ENCODE assay signal across 10 cellular contexts in genomic region chr4:76016383-76016782, GRCh38. TPM values are rescaled to one million over a fixed set of nuclear protein-coding genes. Genes with fewer than 3 reads are reported as not detected.
DNase-seq lines count a peak whose midpoint lies in the region; ATAC-seq, FAIRE-seq and TF ChIP-seq lines count a peak whose summit lies in the region.
"Had no signal": no experiment of that assay in that cellular context is flagged by ENCODE, and none has a peak within 500 bp of the region (broad histone marks: within the 10 kb centered on the region; RNA-seq: fewer than 3 reads in every experiment).

No MANE protein-coding gene starts in this region.

- H3K4me3 ChIP-seq in small intestine (ENCODE audit: low read depth in 1 of 2, low read length in 2 of 2): no peak overlapping the region
- no peak overlapping the region for H3K4me3 ChIP-seq in psoas muscle
- H3K4me3 ChIP-seq: right lobe of liver had no signal

- CTCF ChIA-PET in activated CD8-positive, alpha-beta T cell treated with anti-CD3 and anti-CD28 coated beads for 36 hours (lab: Charles Lee): interaction anchor here (0.6 kb wide), 1 partner anchor 84 kb away, joined by 3 read pairs; no protein-coding TSS in a partner anchor
- CTCF ChIA-PET in activated CD8-positive, alpha-beta T cell treated with anti-CD3 and anti-CD28 coated beads, Interleukin-2, amount 10 ng/mL, durations not matched to agents 7 days and 5 days (lab: Charles Lee): no interaction called here

- H3K27ac Mint-ChIP-seq in activated CD8-positive, alpha-beta T cell treated with anti-CD3 and anti-CD28 coated beads for 36 hours: no peak overlapping the region
- no peak overlapping the region for H3K27ac Mint-ChIP-seq in activated CD8-positive, alpha-beta T cell treated with anti-CD3 and anti-CD28 coated beads, Interleukin-2, amount 10 ng/mL, durations not matched to agents 7 days and 5 days

- no peak for TF ChIP-seq CTCF in activated CD8-positive, alpha-beta T cell treated with anti-CD3 and anti-CD28 coated beads for 36 hours (IDR thresholded peaks at IDR 0.05)
- TF ChIP-seq CTCF in psoas muscle (IDR thresholded peaks at IDR 0.05): no peak

- H3K4me1 ChIP-seq in small intestine (ENCODE audit: control insufficient read depth in 2 of 2, insufficient read depth in 1 of 2, low read depth in 1 of 2, low read length in 1 of 2) (peaks cover 0 to 4% of the 10 kb centered on the region in 2 donors), psoas muscle (no peaks in the 10 kb centered on the region)

- H3K36me3 ChIP-seq in small intestine (ENCODE audit: control insufficient read depth in 2 of 2, insufficient read depth in 2 of 2, low read length in 2 of 2) (no peaks in the 10 kb centered on the region), psoas muscle (ENCODE audit: insufficient read depth in 1 of 2, low read depth in 1 of 2) (no peaks in the 10 kb centered on the region)
- H3K36me3 ChIP-seq: right lobe of liver had no signal

- peaks cover 7% of the 10 kb centered on the region for H3K27me3 Mint-ChIP-seq in activated CD8-positive, alpha-beta T cell treated with anti-CD3 and anti-CD28 coated beads for 36 hours
- H3K27me3 Mint-ChIP-seq in activated CD8-positive, alpha-beta T cell treated with anti-CD3 and anti-CD28 coated beads, Interleukin-2, amount 10 ng/mL, durations not matched to agents 7 days and 5 days (ENCODE audit: low read depth): peaks cover 4% of the 10 kb centered on the region

- H3K4me1 Mint-ChIP-seq in activated CD8-positive, alpha-beta T cell treated with anti-CD3 and anti-CD28 coated beads for 36 hours (ENCODE audit: low read depth): no peaks in the 10 kb centered on the region
- peaks cover 9% of the 10 kb centered on the region for H3K4me1 Mint-ChIP-seq in activated CD8-positive, alpha-beta T cell treated with anti-CD3 and anti-CD28 coated beads, Interleukin-2, amount 10 ng/mL, durations not matched to agents 7 days and 5 days (ENCODE audit: low read depth)

- H3K36me3 Mint-ChIP-seq in activated CD8-positive, alpha-beta T cell treated with anti-CD3 and anti-CD28 coated beads for 36 hours (ENCODE audit: low read depth): no peaks in the 10 kb centered on the region
- H3K36me3 Mint-ChIP-seq in activated CD8-positive, alpha-beta T cell treated with anti-CD3 and anti-CD28 coated beads, Interleukin-2, amount 10 ng/mL, durations not matched to agents 7 days and 5 days (ENCODE audit: low read depth): no peaks in the 10 kb centered on the region

- H3K27ac ChIP-seq in small intestine (ENCODE audit: low read depth in 1 of 2, low read length in 1 of 2) (no peak overlapping the region), psoas muscle (no peak overlapping the region)
- H3K27ac ChIP-seq: right lobe of liver had no signal

- no peaks in the 10 kb centered on the region for H3K27me3 ChIP-seq in small intestine (ENCODE audit: control insufficient read depth in 2 of 2, insufficient read depth in 2 of 2, low read length in 2 of 2)
- no peaks in the 10 kb centered on the region for H3K27me3 ChIP-seq in psoas muscle (ENCODE audit: insufficient read depth in 3 of 3, low read length in 2 of 3)
- H3K27me3 ChIP-seq: right lobe of liver had no signal

- no peaks in the 10 kb centered on the region for H3K9me3 ChIP-seq in small intestine (ENCODE audit: control insufficient read depth, low read depth)
- H3K9me3 ChIP-seq in psoas muscle: no peaks in the 10 kb centered on the region
- H3K9me3 ChIP-seq: SK-N-SH had no signal

- no peak for FAIRE-seq in small intestine (lab: Jason Lieb, UNC)

- H3K4me3 Mint-ChIP-seq in activated CD8-positive, alpha-beta T cell treated with anti-CD3 and anti-CD28 coated beads for 36 hours: no peak overlapping the region
- H3K4me3 Mint-ChIP-seq in activated CD8-positive, alpha-beta T cell treated with anti-CD3 and anti-CD28 coated beads, Interleukin-2, amount 10 ng/mL, durations not matched to agents 7 days and 5 days: no peak overlapping the region

- WGBS in small intestine, 3 donors: 66 to 78% (median 73%) methylated on average over 2 of the region's 2 CpGs
- 58 to 71% (median 65%) methylated on average over 2 of the region's 2 CpGs for WGBS in psoas muscle, 3 donors

- intact Hi-C loops in activated CD8-positive, alpha-beta T cell treated with anti-CD3 and anti-CD28 coated beads for 36 hours (cut with micrococcal nuclease): no loop called here
- intact Hi-C loops in psoas muscle (cut with DNase I): no loop called here

- peak; percentile 28 for DNase-seq in activated CD8-positive, alpha-beta T cell treated with anti-CD3 and anti-CD28 coated beads for 36 hours
- DNase-seq in activated CD8-positive, alpha-beta T cell treated with anti-CD3 and anti-CD28 coated beads, Interleukin-2, amount 10 ng/mL, durations not matched to agents 7 days and 5 days: no peak
- peak; percentile 13 for DNase-seq in NCI-H1694 (lab: John Stamatoyannopoulos, UW)
- peak; percentile 17 for DNase-seq in small intestine
- no peak for DNase-seq in NCI-H1092 treated with DMSO at 0.1 percent for 48 hours (lab: John Stamatoyannopoulos, UW)
- DNase-seq in activated effector memory CD4-positive, alpha-beta T cell treated with anti-CD3 and anti-CD28 coated beads, Interleukin-2, amount 50 U/mL, for 16 hours: no peak
- no peak for DNase-seq in psoas muscle
- DNase-seq: SK-N-SH had no signal

- peak; percentile 68 for ATAC-seq in activated CD8-positive, alpha-beta T cell treated with anti-CD3 and anti-CD28 coated beads for 36 hours
- no peak for ATAC-seq in activated CD8-positive, alpha-beta T cell treated with anti-CD3 and anti-CD28 coated beads, Interleukin-2, amount 10 ng/mL, durations not matched to agents 7 days and 5 days
- peak; percentile 78 for ATAC-seq in HG02588 (IDR thresholded peaks at IDR 0.05; ENCODE audit: unreplicated experiment)
- no peak for ATAC-seq in psoas muscle

- POLR2A ChIA-PET in activated CD8-positive, alpha-beta T cell treated with anti-CD3 and anti-CD28 coated beads for 36 hours (lab: Charles Lee): interaction anchor here (1.5 kb wide), 1 partner anchor 42 kb away, joined by 5 read pairs; no protein-coding TSS in a partner anchor
- POLR2A ChIA-PET in activated CD8-positive, alpha-beta T cell treated with anti-CD3 and anti-CD28 coated beads, Interleukin-2, amount 10 ng/mL, durations not matched to agents 7 days and 5 days (lab: Charles Lee): no interaction called here

- H3K9me3 Mint-ChIP-seq in activated CD8-positive, alpha-beta T cell treated with anti-CD3 and anti-CD28 coated beads for 36 hours: no peaks in the 10 kb centered on the region
- no peaks in the 10 kb centered on the region for H3K9me3 Mint-ChIP-seq in activated CD8-positive, alpha-beta T cell treated with anti-CD3 and anti-CD28 coated beads, Interleukin-2, amount 10 ng/mL, durations not matched to agents 7 days and 5 days (ENCODE audit: insufficient read depth)

RNA-seq across cellular contexts. Expression of gene CXCL10, which starts 6.9 kb away (rescaled TPM):
- total RNA-seq in activated CD8-positive, alpha-beta T cell treated with anti-CD3 and anti-CD28 coated beads for 36 hours: 1 to 10 TPM in 1 of 2 experiments, under 1 TPM in 1; 0.68 to 1.1 TPM
- total RNA-seq in activated CD8-positive, alpha-beta T cell treated with anti-CD3 and anti-CD28 coated beads, Interleukin-2, amount 10 ng/mL, durations not matched to agents 7 days and 5 days: not detected
- polyA plus RNA-seq in small intestine (1 to 10 TPM in 2 of 3 donors, not detected in 1; 2.4 to 8.1 TPM), psoas muscle (under 1 TPM; 0.06 to 0.17 (median 0.16) TPM)
- total RNA-seq in psoas muscle: 1 to 10 TPM in 1 of 4 donors, under 1 TPM in 2, not detected in 1; 0.29 to 1.5 (median 0.32) TPM
- polyA plus RNA-seq: SK-N-SH had no signal

RNA-seq across cellular contexts. Expression of gene CXCL9, which starts 9.1 kb away (rescaled TPM):
- total RNA-seq in activated CD8-positive, alpha-beta T cell treated with anti-CD3 and anti-CD28 coated beads for 36 hours: 1 to 10 TPM; 1.3 to 1.5 TPM
- not detected for total RNA-seq in activated CD8-positive, alpha-beta T cell treated with anti-CD3 and anti-CD28 coated beads, Interleukin-2, amount 10 ng/mL, durations not matched to agents 7 days and 5 days
- 1 to 10 TPM in 2 of 3 donors, not detected in 1; 2.7 to 4.1 TPM for polyA plus RNA-seq in small intestine
- under 1 TPM; 0.10 to 0.51 (median 0.44) TPM for total RNA-seq in psoas muscle
- polyA plus RNA-seq in psoas muscle: under 1 TPM; 0.03 to 0.14 (median 0.11) TPM
- polyA plus RNA-seq: SK-N-SH had no signal

RNA-seq across cellular contexts. Expression of gene CXCL11, which starts 19.5 kb away (rescaled TPM):
- total RNA-seq in activated CD8-positive, alpha-beta T cell treated with anti-CD3 and anti-CD28 coated beads for 36 hours: not detected
- not detected for total RNA-seq in activated CD8-positive, alpha-beta T cell treated with anti-CD3 and anti-CD28 coated beads, Interleukin-2, amount 10 ng/mL, durations not matched to agents 7 days and 5 days
- polyA plus RNA-seq in small intestine (1 to 10 TPM in 1 of 3 donors, not detected in 2; 1.3 TPM), psoas muscle (under 1 TPM in 2 of 3 donors, not detected in 1; 0.03 to 0.15 TPM)
- total RNA-seq in psoas muscle: under 1 TPM in 1 of 4 donors, not detected in 3; 0.37 TPM
- polyA plus RNA-seq: SK-N-SH had no signal

RNA-seq across cellular contexts. Expression of gene SDAD1, which starts 25.6 kb away (rescaled TPM):
- 10 to 100 TPM; 45.0 to 47.5 TPM for total RNA-seq in activated CD8-positive, alpha-beta T cell treated with anti-CD3 and anti-CD28 coated beads for 36 hours
- total RNA-seq in activated CD8-positive, alpha-beta T cell treated with anti-CD3 and anti-CD28 coated beads, Interleukin-2, amount 10 ng/mL, durations not matched to agents 7 days and 5 days: 10 to 100 TPM; 44.8 to 45.6 TPM
- polyA plus RNA-seq in small intestine (10 to 100 TPM in 2 of 3 donors, 1 to 10 TPM in 1; 9.7 to 16.7 (median 11.9) TPM), psoas muscle (10 to 100 TPM; 18.6 to 34.6 (median 21.5) TPM)
- total RNA-seq in psoas muscle: 10 to 100 TPM; 27.0 to 44.3 (median 30.7) TPM

RNA-seq across cellular contexts. Expression of gene ART3, which starts 58.1 kb away (rescaled TPM):
- not detected for total RNA-seq in activated CD8-positive, alpha-beta T cell treated with anti-CD3 and anti-CD28 coated beads for 36 hours
- total RNA-seq in activated CD8-positive, alpha-beta T cell treated with anti-CD3 and anti-CD28 coated beads, Interleukin-2, amount 10 ng/mL, durations not matched to agents 7 days and 5 days: not detected
- under 1 TPM in 2 of 3 donors, not detected in 1; 0.60 to 0.81 TPM for polyA plus RNA-seq in small intestine
- 100 to 1,000 TPM in 3 of 4 donors, 10 to 100 TPM in 1; 64.6 to 218 (median 138) TPM for total RNA-seq in psoas muscle
- polyA plus RNA-seq in psoas muscle: 100 to 1,000 TPM in 2 of 3 donors, 10 to 100 TPM in 1; 33.1 to 199 (median 108) TPM
- total RNA-seq: right lobe of liver had no signal
- polyA plus RNA-seq: SK-N-SH had no signal

Comparison
In these comparisons a context has a peak if more than half of its experiments do, and no peak if none do; other contexts are left out.
1. ATAC-seq: peak in activated CD8-positive, alpha-beta T cell treated with anti-CD3 and anti-CD28 coated beads for 36 hours (single experiment) and HG02588 (single experiment); none in activated CD8-positive, alpha-beta T cell treated with anti-CD3 and anti-CD28 coated beads, Interleukin-2, amount 10 ng/mL, durations not matched to agents 7 days and 5 days (single experiment) and psoas muscle (0 of 4).
2. DNase-seq: peak in activated CD8-positive, alpha-beta T cell treated with anti-CD3 and anti-CD28 coated beads for 36 hours (single experiment), NCI-H1694 (single experiment) and small intestine (single experiment); none in activated CD8-positive, alpha-beta T cell treated with anti-CD3 and anti-CD28 coated beads, Interleukin-2, amount 10 ng/mL, durations not matched to agents 7 days and 5 days (single experiment), NCI-H1092 treated with DMSO at 0.1 percent for 48 hours (single experiment), activated effector memory CD4-positive, alpha-beta T cell treated with anti-CD3 and anti-CD28 coated beads, Interleukin-2, amount 50 U/mL, for 16 hours (single experiment) and psoas muscle (0 of 2).